In genomic region chr11:108221981-108222685, GRCh38 we compare ENCODE assay signal across 8 cellular contexts. TPM values are rescaled to one million over a fixed set of nuclear protein-coding genes. Genes with fewer than 3 reads are reported as not detected.
A peak's percentile ranks its signal among the peaks of the same experiment; 100 is the strongest.
DNase-seq lines count a peak whose midpoint lies in the region; TF ChIP-seq lines count a peak whose summit lies in the region.

Gene NPAT, minus strand, starts transcription at chr11:108222638. Its CDS starts 102 bp downstream, at chr11:108222536.

- H3K9ac ChIP-seq in fibroblast of lung (ENCODE audit: insufficient read depth, low read length): peak within 1 kb of the TSS; percentile 91

- H2AFZ ChIP-seq in fibroblast of lung (ENCODE audit: low read length): peak within 1 kb of the TSS; percentile 97

- no peak within 1 kb of the TSS for H3K4me3 Mint-ChIP-seq in HFFc6

- TF ChIP-seq CTCF in GM12864 (IDR thresholded peaks at IDR 0.05; ENCODE audit: low read depth, low read length, missing control alignments) (no peak), HFFc6 (IDR thresholded peaks at IDR 0.05) (no peak), VCaP (conservative IDR thresholded peaks at IDR 0.05) (no peak), fibroblast of lung (conservative IDR thresholded peaks at IDR 0.05 in 1 of 2, IDR thresholded peaks at IDR 0.05 in 1 of 2; ENCODE audit: low read depth in 1 of 2, low read length in 2 of 2) (no peak)

- intact Hi-C loops in posterior vena cava (cut with DNase I): loop anchor here in 1 of 2 donors (5.0 kb wide), 1 partner anchor 105 kb away; no protein-coding TSS in a partner anchor

- DNase-seq in GM12864 (ENCODE audit: low read depth) (no peak), HFFc6 (no peak), fibroblast of lung (ENCODE audit: low read depth in 2 of 2) (no peak), posterior vena cava (ENCODE audit: low spot score) (peak; percentile 82), NCI-H1048 (lab: John Stamatoyannopoulos, UW) (no peak), NCI-H774 (lab: John Stamatoyannopoulos, UW) (no peak), DMS53 treated with DMSO at 0.1 percent for 48 hours (lab: John Stamatoyannopoulos, UW; ENCODE audit: unreplicated experiment) (no peak)

- no peak within 1 kb of the TSS; the same call in 1 of the 2 replicates for H3K27ac Mint-ChIP-seq in HFFc6

- H3K27me3 Mint-ChIP-seq in HFFc6 (ENCODE audit: insufficient read depth): peaks cover 3% of the 10 kb centered on the region; the same call in 1 of the 2 replicates

- H3K79me2 ChIP-seq in fibroblast of lung (ENCODE audit: control insufficient read depth, insufficient read depth, low read length): peaks cover 74% of the 10 kb centered on the region

- no peaks in the 10 kb centered on the region for H3K9me3 ChIP-seq in fibroblast of lung (ENCODE audit: control insufficient read depth, insufficient read depth, low read depth, low read length)

- peak within 1 kb of the TSS; percentile 79 for H3K4me2 ChIP-seq in fibroblast of lung (ENCODE audit: extremely low read depth, insufficient read depth, low read length)

- H3K4me3 ChIP-seq in GM12864 (ENCODE audit: low read depth, low read length): peak within 1 kb of the TSS; percentile 88
- peak within 1 kb of the TSS; percentile 83 to 99 (median 92) for H3K4me3 ChIP-seq in fibroblast of lung (replicated peaks in 1 of 4; ENCODE audit: control extremely low read depth in 1 of 4, insufficient read depth in 1 of 4, low read depth in 3 of 4, low read length in 4 of 4)

- peaks cover 41% of the 10 kb centered on the region for H3K4me1 Mint-ChIP-seq in HFFc6 (ENCODE audit: low read depth)

- H3K27ac ChIP-seq in VCaP (peak within 1 kb of the TSS; percentile 89), fibroblast of lung (ENCODE audit: insufficient read depth, low read length) (peak within 1 kb of the TSS; percentile 96)

- peaks cover 5% of the 10 kb centered on the region for H3K4me1 ChIP-seq in fibroblast of lung (ENCODE audit: control insufficient read depth, extremely low read depth, insufficient read depth, low read length)

- H4K20me1 ChIP-seq in fibroblast of lung (ENCODE audit: control insufficient read depth, extremely low read depth, insufficient read depth, low read length): no peaks in the 10 kb centered on the region

- H3K9me3 Mint-ChIP-seq in HFFc6: no peaks in the 10 kb centered on the region

- H3K27me3 ChIP-seq in fibroblast of lung (ENCODE audit: control insufficient read depth, insufficient read depth, low read length): no peaks in the 10 kb centered on the region

- no peaks in the 10 kb centered on the region for H3K36me3 ChIP-seq in fibroblast of lung (ENCODE audit: control insufficient read depth, insufficient read depth, low read length)

- H3K36me3 Mint-ChIP-seq in HFFc6 (ENCODE audit: low read depth): peaks cover 15% of the 10 kb centered on the region

RNA-seq across cellular contexts. Expression of gene NPAT, which starts in this region (rescaled TPM):
- total RNA-seq in HFFc6 (2021; fragmentation: NEBNext Ultra II Directional; extraction: Animal tissue kit (Norgen Biotek cat#: 25700)): 10 to 100 TPM in 5 of 6 experiments, 1 to 10 TPM in 1; 9.3 to 12.4 (median 10.6) TPM
- total RNA-seq in fibroblast of lung (11.0 and 12.7 TPM in 2 replicates), posterior vena cava (10 to 100 TPM; 11.2 to 12.3 TPM)
- polyA plus RNA-seq in fibroblast of lung: 10.2 and 10.9 TPM in 2 replicates
- 4.5 and 5.1 TPM in 2 replicates for polyA plus RNA-seq in fibroblast of lung (2012)
- polyA minus RNA-seq in fibroblast of lung (ENCODE audit: low replicate concordance): 1.4 and 4.6 TPM in 2 replicates
